Comparison of ENCODE assay signal across 28 cellular contexts in genomic region chr3:45798034-45798433, GRCh38. TPM values are rescaled to one million over a fixed set of nuclear protein-coding genes. Genes with fewer than 3 reads are reported as not detected.
A peak's percentile ranks its signal among the peaks of the same experiment; 100 is the strongest.
DNase-seq lines count a peak whose midpoint lies in the region; ATAC-seq, FAIRE-seq and TF ChIP-seq lines count a peak whose summit lies in the region.
"Had no signal": no experiment of that assay in that cellular context is flagged by ENCODE, and none has a peak within 500 bp of the region (broad histone marks: within the 10 kb centered on the region; RNA-seq: fewer than 3 reads in every experiment).

No MANE protein-coding gene starts in this region.

- H3K4me3 ChIP-seq in SK-N-SH (ENCODE audit: low read depth in 2 of 2, low read length in 1 of 2) (no peak overlapping the region), DND-41 (ENCODE audit: low read depth in 1 of 2, low read length in 2 of 2) (no peak overlapping the region), bronchial epithelial cell (ENCODE audit: low read depth, low read length) (no peak overlapping the region)
- H3K4me3 ChIP-seq: BLaER1 treated with 17β-estradiol and CSF1 and Interleukin-3, amounts not matched to agents 10 nM and 100 nM; GM23338 had no signal

- TF ChIP-seq CTCF in SK-N-SH (IDR thresholded peaks at IDR 0.05), result no peak
- TF ChIP-seq CTCF in DND-41 (IDR thresholded peaks at IDR 0.05; ENCODE audit: borderline replicate concordance, extremely low read depth, low read length, poor library complexity, severe bottlenecking), result no peak
- no peak for TF ChIP-seq CTCF in bronchial epithelial cell (IDR thresholded peaks at IDR 0.05; ENCODE audit: insufficient read depth, low read length, severe bottlenecking)
- no peak for TF ChIP-seq CTCF in osteocyte (IDR thresholded peaks at IDR 0.05)
- TF ChIP-seq CTCF in chondrocyte (IDR thresholded peaks at IDR 0.05), result no peak

- H3F3A ChIP-seq in SK-N-SH (replicated peaks; ENCODE audit: insufficient read depth), result no peaks in the 10 kb centered on the region

- H3K27me3 ChIP-seq in SK-N-SH (ENCODE audit: insufficient read depth), result peaks cover 36% of the 10 kb centered on the region
- no peaks in the 10 kb centered on the region for H3K27me3 ChIP-seq in DND-41 (ENCODE audit: insufficient read depth, low read length, poor library complexity)
- peaks cover 23% of the 10 kb centered on the region for H3K27me3 ChIP-seq in bronchial epithelial cell (ENCODE audit: control insufficient read depth, insufficient read depth, low read length)

- H3K27me3 Mint-ChIP-seq in osteocyte (ENCODE audit: unreplicated experiment) (peaks cover 63% of the 10 kb centered on the region), chondrocyte (ENCODE audit: low read depth) (peaks cover 52% of the 10 kb centered on the region)

- TF ChIP-seq RAD21 in SK-N-SH (IDR thresholded peaks at IDR 0.05; ENCODE audit: low read length), result no peak

- H3K9me2 ChIP-seq in SK-N-SH, result no peaks in the 10 kb centered on the region

- TF ChIP-seq EP300 in SK-N-SH (IDR thresholded peaks at IDR 0.05; ENCODE audit: borderline replicate concordance in 1 of 2, low read depth in 1 of 2, low read length in 1 of 2), result no peak

- no peaks in the 10 kb centered on the region for H4K20me1 ChIP-seq in SK-N-SH (ENCODE audit: insufficient read depth)
- no peaks in the 10 kb centered on the region for H4K20me1 ChIP-seq in DND-41 (ENCODE audit: insufficient read depth, low read length)
- H4K20me1 ChIP-seq: BLaER1 treated with 17β-estradiol and CSF1 and Interleukin-3, amounts not matched to agents 10 nM and 100 nM had no signal

- CTCF ChIA-PET in SK-N-SH (lab: Yijun Ruan, JAX), result no interaction called here

- ATAC-seq in SK-N-SH treated with all-trans-retinoic acid at 6 μM for 48 hours, result 0 out of 3 replicates have a peak, but pooled peaks have one; percentile 16
- ATAC-seq in DND-41 (ENCODE audit: insufficient read depth, low read depth), result peak; percentile 31
- no peak for ATAC-seq in HG03460 (IDR thresholded peaks at IDR 0.05; ENCODE audit: unreplicated experiment)
- no peak for ATAC-seq in HG02798 (IDR thresholded peaks at IDR 0.05; ENCODE audit: poor library complexity, unreplicated experiment)
- ATAC-seq: GM23338, HCT116 had no signal

- H3K36me3 Mint-ChIP-seq in osteocyte (ENCODE audit: unreplicated experiment), result no peaks in the 10 kb centered on the region
- no peaks in the 10 kb centered on the region for H3K36me3 Mint-ChIP-seq in chondrocyte (ENCODE audit: low read depth)
- H3K36me3 Mint-ChIP-seq: CD8-positive, alpha-beta memory T cell had no signal

- H3K9me3 Mint-ChIP-seq in osteocyte (ENCODE audit: unreplicated experiment) (no peaks in the 10 kb centered on the region), chondrocyte (ENCODE audit: low read depth) (no peaks in the 10 kb centered on the region)
- H3K9me3 Mint-ChIP-seq: CD4-positive, alpha-beta T cell; CD8-positive, alpha-beta memory T cell; GM23338; H9 had no signal

- H3K9ac ChIP-seq in SK-N-SH (no peak overlapping the region), DND-41 (ENCODE audit: low read depth, low read length) (no peak overlapping the region)
- H3K9ac ChIP-seq: BLaER1 treated with 17β-estradiol and CSF1 and Interleukin-3, amounts not matched to agents 10 nM and 100 nM had no signal

- H3K9me3 ChIP-seq in SK-N-SH (no peaks in the 10 kb centered on the region), DND-41 (ENCODE audit: insufficient read depth, low read length, severe bottlenecking) (no peaks in the 10 kb centered on the region)
- H3K9me3 ChIP-seq: BE2C had no signal

- H2AFZ ChIP-seq in SK-N-SH (ENCODE audit: low read depth), result no peak overlapping the region
- H2AFZ ChIP-seq in DND-41 (ENCODE audit: low read depth, low read length), result no peak overlapping the region
- H2AFZ ChIP-seq: GM23338 had no signal

- H3K4me1 Mint-ChIP-seq in osteocyte (ENCODE audit: unreplicated experiment), result peaks cover 9% of the 10 kb centered on the region
- peaks cover 3% of the 10 kb centered on the region for H3K4me1 Mint-ChIP-seq in chondrocyte (ENCODE audit: low read depth)

- H3K36me3 ChIP-seq in SK-N-SH (replicated peaks in 1 of 2; ENCODE audit: control insufficient read depth in 1 of 2, insufficient read depth in 2 of 2, low read length in 1 of 2) (no peaks in the 10 kb centered on the region), DND-41 (ENCODE audit: insufficient read depth, low read length) (peaks cover 19% of the 10 kb centered on the region), bronchial epithelial cell (ENCODE audit: control insufficient read depth, insufficient read depth, low read length) (no peaks in the 10 kb centered on the region)
- H3K36me3 ChIP-seq: BE2C; BLaER1 treated with 17β-estradiol and CSF1 and Interleukin-3, amounts not matched to agents 10 nM and 100 nM had no signal

- H3K4me2 ChIP-seq in SK-N-SH (no peak overlapping the region), DND-41 (ENCODE audit: insufficient read depth, low read length) (no peak overlapping the region)
- H3K4me2 ChIP-seq: BLaER1 treated with 17β-estradiol and CSF1 and Interleukin-3, amounts not matched to agents 10 nM and 100 nM; GM23338 had no signal

- DNase-seq in SK-N-SH (no peak), DND-41 (no peak), bronchial epithelial cell (ENCODE audit: low read depth) (no peak), osteocyte (ENCODE audit: extremely low spot score, unreplicated experiment) (peak; percentile 8), chondrocyte (ENCODE audit: low spot score) (no peak)
- DNase-seq: AML-193; BE2C; CD4-positive, alpha-beta T cell; CD8-positive, alpha-beta memory T cell; DMS 273 treated with DMSO at 0.1 percent for 48 hours; DMS79; GF-D8; H9 had no signal

- no peak overlapping the region for H3K4me3 Mint-ChIP-seq in osteocyte (ENCODE audit: unreplicated experiment)
- H3K4me3 Mint-ChIP-seq in chondrocyte (ENCODE audit: unreplicated experiment), result no peak overlapping the region
- H3K4me3 Mint-ChIP-seq: GM23338 had no signal

- FAIRE-seq in bronchial epithelial cell (lab: Jason Lieb, UNC), result peak; percentile 92
- FAIRE-seq: A204.1, D721Med, GM12891, GM18507 had no signal

- WGBS in SK-N-SH (ENCODE audit: low lambda C conversion rate), result 66% methylated on average over 4 of the region's 4 CpGs

- POLR2A ChIA-PET in SK-N-SH (lab: Yijun Ruan, JAX), result no interaction called here

- H3K4me1 ChIP-seq in SK-N-SH (ENCODE audit: control insufficient read depth in 1 of 2, insufficient read depth in 2 of 2, low read depth in 1 of 2, low read length in 1 of 2) (peaks cover 0 to 5% of the 10 kb centered on the region in 2 experiments; a peak in 1 of 4 replicates), DND-41 (ENCODE audit: insufficient read depth, low read length) (no peaks in the 10 kb centered on the region)
- H3K4me1 ChIP-seq: BE2C had no signal

- H3K27ac Mint-ChIP-seq in osteocyte (ENCODE audit: unreplicated experiment) (no peak overlapping the region), chondrocyte (ENCODE audit: unreplicated experiment) (no peak overlapping the region)
- H3K27ac Mint-ChIP-seq: CD14-positive monocyte; CD4-positive, alpha-beta T cell; GM23338; H9 had no signal

- H3K27ac ChIP-seq in SK-N-SH (ENCODE audit: low read depth in 2 of 2, low read length in 1 of 2) (no peak overlapping the region), DND-41 (ENCODE audit: low read length) (peak overlapping the region; percentile 48; the same call in 1 of the 2 replicates)
- H3K27ac ChIP-seq: 22Rv1; BLaER1 treated with 17β-estradiol and CSF1 and Interleukin-3, amounts not matched to agents 10 nM and 100 nM had no signal

- no peaks in the 10 kb centered on the region for H3K79me2 ChIP-seq in SK-N-SH (ENCODE audit: insufficient read depth)
- no peaks in the 10 kb centered on the region for H3K79me2 ChIP-seq in DND-41 (ENCODE audit: insufficient read depth, low read length)

TF ChIP-seq in SK-N-SH treated with all-trans-retinoic acid at 6 μM for 48 hours, 23 proteins besides CTCF, POLR2A, EP300 and RAD21 (continues in another document):
- TF ChIP-seq TCF4 (CRISPR knock-in tag; IDR thresholded peaks at IDR 0.05; ENCODE audit: borderline replicate concordance), result no peak
- no peak for TF ChIP-seq PPARA (CRISPR knock-in tag; IDR thresholded peaks at IDR 0.05; ENCODE audit: borderline replicate concordance)
- no peak for TF ChIP-seq CSDC2 (CRISPR knock-in tag; IDR thresholded peaks at IDR 0.05)
- no peak for TF ChIP-seq RARB (CRISPR knock-in tag; IDR thresholded peaks at IDR 0.05)
- TF ChIP-seq ZNF565 (CRISPR knock-in tag; conservative IDR thresholded peaks at IDR 0.05; ENCODE audit: low read depth), result no peak

TF ChIP-seq in SK-N-SH, 30 proteins besides CTCF, POLR2A, EP300 and RAD21:
- TF ChIP-seq PBX3 (IDR thresholded peaks at IDR 0.05), result no peak
- TF ChIP-seq RXRA (IDR thresholded peaks at IDR 0.05; ENCODE audit: borderline replicate concordance, low read depth), result no peak
- TF ChIP-seq NRF1 (IDR thresholded peaks at IDR 0.05; ENCODE audit: low read depth, low read length), result no peak
- TF ChIP-seq TEAD4 (IDR thresholded peaks at IDR 0.05; ENCODE audit: borderline replicate concordance, insufficient read depth), result no peak
- TF ChIP-seq RCOR1 (IDR thresholded peaks at IDR 0.05; ENCODE audit: low read length), result no peak
- TF ChIP-seq TAF1 (IDR thresholded peaks at IDR 0.05; ENCODE audit: borderline replicate concordance, low read depth, low read length), result no peak
- no peak for TF ChIP-seq ELF1 (IDR thresholded peaks at IDR 0.05)
- TF ChIP-seq SIN3A (IDR thresholded peaks at IDR 0.05; ENCODE audit: borderline replicate concordance, low read depth, low read length), result no peak

RNA-seq across cellular contexts. Expression of gene SLC6A20, which starts 1.7 kb away (rescaled TPM):
- not detected in 2 replicates for polyA plus RNA-seq in SK-N-SH (2012; rRNA removed)
- polyA plus RNA-seq in SK-N-SH (2012; cell fraction: cytosol; rRNA removed), result not detected in 2 replicates
- polyA plus RNA-seq in SK-N-SH (2012; cell fraction: nucleus; rRNA removed), result not detected in 2 replicates
- total RNA-seq in bronchial epithelial cell (0.13 TPM in 1 of 2 replicates, not detected in the other), osteocyte (not detected in 2 replicates), chondrocyte (not detected in 3 replicates)
- total RNA-seq: CD4-positive, alpha-beta T cell; CD8-positive, alpha-beta memory T cell; Daoy; H4 had no signal
- polyA plus RNA-seq: AG04450; CD14-positive monocyte; CD8-positive, alpha-beta memory T cell had no signal

RNA-seq across cellular contexts. Expression of gene LZTFL1, which starts 43.9 kb away (rescaled TPM):
- 11.9 and 19.7 TPM in 2 replicates for polyA plus RNA-seq in SK-N-SH (2012; rRNA removed)
- polyA plus RNA-seq in SK-N-SH (2012; cell fraction: cytosol; rRNA removed), result 15.0 and 16.4 TPM in 2 replicates
- 15.4 and 22.8 TPM in 2 replicates for polyA plus RNA-seq in SK-N-SH (2012; cell fraction: nucleus; rRNA removed)
- total RNA-seq in bronchial epithelial cell, result 6.0 and 7.1 TPM in 2 replicates
- total RNA-seq in osteocyte, result 20.2 and 23.0 TPM in 2 replicates
- total RNA-seq in chondrocyte, result 15.8 to 20.2 TPM (median 18.1 TPM) in 3 replicates

Comparison
In these comparisons a context has a peak if more than half of its experiments do, and no peak if none do; other contexts are left out.
1. ATAC-seq: peak in SK-N-SH treated with all-trans-retinoic acid at 6 μM for 48 hours (single experiment) and DND-41 (single experiment); none in HG03460 (single experiment) and HG02798 (single experiment).